Comparison of ENCODE assay signal across 8 cellular contexts in genomic region chrX:22192419-22193086, GRCh38.
A peak's percentile ranks its signal among the peaks of the same experiment; 100 is the strongest.
DNase-seq lines count a peak whose midpoint lies in the region; ATAC-seq and TF ChIP-seq lines count a peak whose summit lies in the region.

No MANE protein-coding gene starts in this region.

- TF ChIP-seq CTCF in prostate gland (IDR thresholded peaks at IDR 0.05), result peak; percentile 24 to 73 (median 60)

- ATAC-seq in GM21717 (IDR thresholded peaks at IDR 0.05; ENCODE audit: unreplicated experiment), result peak; percentile 93

- no peak overlapping the region for H3K4me3 ChIP-seq in Jurkat, Clone E6-1 (ENCODE audit: low read length)
- no peak overlapping the region for H3K4me3 ChIP-seq in prostate gland

- WGBS in prostate gland, result 15% methylated on average over 14 of the region's 14 CpGs

- no peaks in the 10 kb centered on the region for H3K9me3 Mint-ChIP-seq in activated naive CD4-positive, alpha-beta T cell treated with anti-CD3 and anti-CD28 coated beads, Interleukin-2, amount 50 U/mL, for 24 hours

- H3K36me3 ChIP-seq in prostate gland, result no peaks in the 10 kb centered on the region

- peak; percentile 69 for DNase-seq in ELR (ENCODE audit: low read depth)
- DNase-seq in Jurkat, Clone E6-1 (ENCODE audit: low read depth, low spot score), result peak; percentile 16
- DNase-seq in SKM-1 (lab: John Stamatoyannopoulos, UW; ENCODE audit: unreplicated experiment), result peak; percentile 5
- peak; percentile 81 for DNase-seq in cardiac septum (ENCODE audit: low spot score)
- peak; percentile 37 for DNase-seq in prostate gland (ENCODE audit: low spot score)
- no peak for DNase-seq in KG1 (lab: John Stamatoyannopoulos, UW)

- H3K4me3 Mint-ChIP-seq in activated naive CD4-positive, alpha-beta T cell treated with anti-CD3 and anti-CD28 coated beads, Interleukin-2, amount 50 U/mL, for 24 hours, result no peak overlapping the region

- peak overlapping the region; percentile 82 for H3K27ac Mint-ChIP-seq in activated naive CD4-positive, alpha-beta T cell treated with anti-CD3 and anti-CD28 coated beads, Interleukin-2, amount 50 U/mL, for 24 hours

- H3K4me1 ChIP-seq in prostate gland (replicated peaks), result no peaks in the 10 kb centered on the region

- no peaks in the 10 kb centered on the region for H3K36me3 Mint-ChIP-seq in activated naive CD4-positive, alpha-beta T cell treated with anti-CD3 and anti-CD28 coated beads, Interleukin-2, amount 50 U/mL, for 24 hours

- peaks cover 11% of the 10 kb centered on the region for H3K4me1 Mint-ChIP-seq in activated naive CD4-positive, alpha-beta T cell treated with anti-CD3 and anti-CD28 coated beads, Interleukin-2, amount 50 U/mL, for 24 hours

- H3K9me3 ChIP-seq in prostate gland, result no peaks in the 10 kb centered on the region

- no peak overlapping the region for H3K27ac ChIP-seq in prostate gland

- no peaks in the 10 kb centered on the region for H3K27me3 ChIP-seq in prostate gland (replicated peaks; ENCODE audit: insufficient read depth)

- no peaks in the 10 kb centered on the region for H3K27me3 Mint-ChIP-seq in activated naive CD4-positive, alpha-beta T cell treated with anti-CD3 and anti-CD28 coated beads, Interleukin-2, amount 50 U/mL, for 24 hours

- TF ChIP-seq POLR2A in prostate gland (IDR thresholded peaks at IDR 0.05), result no peak

- intact Hi-C loops in cardiac septum (cut with DNase I) (loop anchor here (10.0 kb wide), 1 partner anchor 208 kb away; no protein-coding TSS in a partner anchor), prostate gland (cut with DNase I) (loop anchor here (2.0 to 5.0 kb wide), 2 partner anchors 56 to 210 kb away; no protein-coding TSS in a partner anchor)
